Comparison of ENCODE assay signal across 16 cellular contexts in genomic region chr3:195847061-195847950, GRCh38. TPM values are rescaled to one million over a fixed set of nuclear protein-coding genes. Genes with fewer than 3 reads are reported as not detected.
DNase-seq lines count a peak whose midpoint lies in the region; ATAC-seq and TF ChIP-seq lines count a peak whose summit lies in the region.
"Had no signal": no experiment of that assay in that cellular context is flagged by ENCODE, and none has a peak within 500 bp of the region (broad histone marks: within the 10 kb centered on the region; RNA-seq: fewer than 3 reads in every experiment).

No MANE protein-coding gene starts in this region.

- H3K27me3 Mint-ChIP-seq in endothelial cell (ENCODE audit: unreplicated experiment): peaks cover 3% of the 10 kb centered on the region
- H3K27me3 Mint-ChIP-seq: activated naive CD8-positive, alpha-beta T cell had no signal

- peaks cover 2% of the 10 kb centered on the region for H3K4me1 Mint-ChIP-seq in endothelial cell (ENCODE audit: unreplicated experiment)

- no peak for ATAC-seq in GM19328 (IDR thresholded peaks at IDR 0.05; ENCODE audit: unreplicated experiment)
- ATAC-seq: T-cell had no signal

- no peak overlapping the region for H3K27ac Mint-ChIP-seq in endothelial cell (ENCODE audit: unreplicated experiment)
- H3K27ac Mint-ChIP-seq: activated naive CD8-positive, alpha-beta T cell; memory B cell; T-cell had no signal

- no peak for TF ChIP-seq CTCF in endothelial cell (IDR thresholded peaks at IDR 0.05; ENCODE audit: unreplicated experiment)

- no peak overlapping the region for H3K4me3 Mint-ChIP-seq in endothelial cell (ENCODE audit: unreplicated experiment)
- H3K4me3 Mint-ChIP-seq: activated naive CD8-positive, alpha-beta T cell; memory B cell; T-cell had no signal

- peak; percentile 89 for DNase-seq in A172 (ENCODE audit: low spot score)
- DNase-seq in HT1080 (ENCODE audit: low read depth): peak; percentile 41
- peak; percentile 85 for DNase-seq in amniotic epithelial cell (ENCODE audit: low read depth)
- peak; percentile 86 for DNase-seq in iris pigment epithelial cell (ENCODE audit: low read depth)
- no peak for DNase-seq in endothelial cell (ENCODE audit: low spot score)
- no peak for DNase-seq in NCI-H446 (lab: John Stamatoyannopoulos, UW)
- no peak for DNase-seq in effector CD8-positive, alpha-beta T cell (lab: John Stamatoyannopoulos, UW)
- DNase-seq: COR-L47, NCI-H1105 treated with DMSO at 0.1 percent for 48 hours, NCI-H446 treated with DMSO at 0.1 percent for 48 hours, spleen, T-cell had no signal

- H3K9me3 Mint-ChIP-seq in endothelial cell (ENCODE audit: unreplicated experiment): no peaks in the 10 kb centered on the region
- H3K9me3 Mint-ChIP-seq: memory B cell, T-cell had no signal

- no peaks in the 10 kb centered on the region for H3K36me3 Mint-ChIP-seq in endothelial cell (ENCODE audit: low read depth, unreplicated experiment)
- H3K36me3 Mint-ChIP-seq: activated naive CD8-positive, alpha-beta T cell; memory B cell; T-cell had no signal

RNA-seq across cellular contexts. Expression of gene MUC4, which starts 35.6 kb away (rescaled TPM):
- total RNA-seq in A172 (2014; rRNA removed; shearing (Covaris generic)): not detected in 2 replicates
- total RNA-seq in HT1080 (2014; rRNA removed; shearing (Covaris generic)): 0.07 and 0.26 TPM in 2 replicates
- 0.07 and 0.08 TPM in 2 replicates for polyA plus RNA-seq in HT1080 (2015; cell fraction: cytosol; rRNA removed)
- 0.20 TPM in 1 of 2 replicates, not detected in the other for polyA plus RNA-seq in HT1080 (2015; cell fraction: nucleus; rRNA removed)
- total RNA-seq in endothelial cell (ENCODE audit: unreplicated experiment): 0.05 TPM
- total RNA-seq: osteocyte, spleen had no signal

Comparison
In these comparisons a context has a peak if more than half of its experiments do, and no peak if none do; other contexts are left out.
1. DNase-seq: peak in A172 (single experiment), HT1080 (single experiment), amniotic epithelial cell (single experiment) and iris pigment epithelial cell (single experiment); none in endothelial cell (single experiment), NCI-H446 (0 of 2) and effector CD8-positive, alpha-beta T cell (single experiment).